7 cellular contexts compared by ENCODE assay signal in genomic region chr15:21889542-21889941, GRCh38. TPM values are rescaled to one million over a fixed set of nuclear protein-coding genes. Genes with fewer than 3 reads are reported as not detected.
"Had no signal": no experiment of that assay in that cellular context is flagged by ENCODE, and none has a peak within 500 bp of the region (broad histone marks: within the 10 kb centered on the region; RNA-seq: fewer than 3 reads in every experiment).

No MANE protein-coding gene starts in this region.

RNA-seq across cellular contexts. Expression of gene POTEB, which starts 12.0 kb away (rescaled TPM):
- total RNA-seq: GM23248, GM23338, H1, H4, H7, H9, HFFc6 had no signal
